Comparison of ENCODE assay signal across 1 cellular context in the genomic region with DNA sequence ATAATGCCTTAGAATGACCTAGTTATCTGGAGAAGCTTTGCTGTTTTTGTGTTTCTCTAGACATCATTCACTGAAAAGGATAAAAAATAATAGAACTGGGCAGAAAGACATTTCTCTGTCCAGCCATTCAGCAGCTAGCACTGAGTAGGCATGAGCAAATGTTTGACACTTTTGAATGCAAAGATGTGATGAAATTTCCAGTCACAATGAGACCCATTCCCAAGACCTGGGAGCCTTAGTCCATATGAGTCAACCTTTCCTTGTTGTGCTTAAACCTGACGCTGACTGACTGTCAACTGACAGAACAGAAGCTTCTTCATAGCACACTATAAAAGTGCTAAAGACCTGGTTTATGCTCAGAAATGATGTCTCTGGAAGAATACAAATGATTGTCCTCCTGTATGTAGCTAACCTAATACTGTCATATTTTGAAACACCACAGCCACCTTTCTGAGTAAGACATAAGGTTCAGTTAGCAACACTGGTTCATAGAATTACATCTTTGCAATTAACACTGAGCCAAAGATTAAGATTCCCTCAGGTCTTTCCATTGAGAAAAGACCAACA.
TF ChIP-seq lines count a peak whose summit lies in the region.

No MANE protein-coding gene starts in this region.

TF ChIP-seq in HepG2, 621 proteins besides CTCF, POLR2A, EP300 and RAD21 (continued from another document and continues in another):
- TF ChIP-seq ATF6 (CRISPR knock-in tag; conservative IDR thresholded peaks at IDR 0.05) (no peak), SIX4 (CRISPR knock-in tag; IDR thresholded peaks at IDR 0.05) (no peak), ZNF292 (CRISPR knock-in tag; IDR thresholded peaks at IDR 0.05; ENCODE audit: borderline replicate concordance, low read depth) (no peak), HIVEP1 (CRISPR knock-in tag; IDR thresholded peaks at IDR 0.05) (no peak), HMG20A (CRISPR knock-in tag; IDR thresholded peaks at IDR 0.05; ENCODE audit: borderline replicate concordance) (no peak; the same call in 1 of the 2 replicates), PHF5A (CRISPR knock-in tag; IDR thresholded peaks at IDR 0.05; ENCODE audit: low read depth, unreplicated experiment) (no peak), ZNF30 (CRISPR knock-in tag; IDR thresholded peaks at IDR 0.05) (no peak), CHCHD3 (CRISPR knock-in tag; IDR thresholded peaks at IDR 0.05) (no peak), ZNF567 (CRISPR knock-in tag; IDR thresholded peaks at IDR 0.05; ENCODE audit: borderline replicate concordance) (no peak), HNRNPUL1 (IDR thresholded peaks at IDR 0.05; ENCODE audit: low read depth, low read length) (no peak), CC2D1A (CRISPR knock-in tag; IDR thresholded peaks at IDR 0.05) (no peak), XRCC5 (optimal IDR thresholded peaks at IDR 0.05; ENCODE audit: low read length) (no peak), ZBTB8A (CRISPR knock-in tag; IDR thresholded peaks at IDR 0.05; ENCODE audit: borderline replicate concordance, low read depth) (no peak), ZNF549 (CRISPR knock-in tag; IDR thresholded peaks at IDR 0.05) (no peak), RBAK (CRISPR knock-in tag; IDR thresholded peaks at IDR 0.05) (no peak), ZNF383 (CRISPR knock-in tag; IDR thresholded peaks at IDR 0.05; ENCODE audit: borderline replicate concordance) (no peak), TARDBP (CRISPR knock-in tag; IDR thresholded peaks at IDR 0.05) (no peak), ZFYVE20 (CRISPR knock-in tag; IDR thresholded peaks at IDR 0.05; ENCODE audit: borderline replicate concordance, low read depth) (no peak), KLF15 (CRISPR knock-in tag; IDR thresholded peaks at IDR 0.05; ENCODE audit: borderline replicate concordance) (no peak), POLR2AphosphoS2 (IDR thresholded peaks at IDR 0.05; ENCODE audit: low read depth, low read length) (no peak), ZNF430 (CRISPR knock-in tag; IDR thresholded peaks at IDR 0.05) (no peak), KAT2B (IDR thresholded peaks at IDR 0.05; ENCODE audit: borderline replicate concordance, low read depth, low read length) (no peak), DMAP1 (CRISPR knock-in tag; IDR thresholded peaks at IDR 0.05) (no peak), ZNF501 (CRISPR knock-in tag; IDR thresholded peaks at IDR 0.05) (no peak), ZFP91 (CRISPR knock-in tag; IDR thresholded peaks at IDR 0.05; ENCODE audit: borderline replicate concordance) (no peak), ATF4 (CRISPR knock-in tag; IDR thresholded peaks at IDR 0.05) (peak in 1 of 2 experiments; percentile 83; a peak in 2 of 4 replicates), NFE2L2 (IDR thresholded peaks at IDR 0.05; ENCODE audit: low read length) (no peak), PCBP1 (IDR thresholded peaks at IDR 0.05; ENCODE audit: borderline replicate concordance, low read depth, low read length) (no peak), ZNF3 (CRISPR knock-in tag; IDR thresholded peaks at IDR 0.05) (peak; percentile 25; the same call in 1 of the 2 replicates), NBN (conservative IDR thresholded peaks at IDR 0.05) (no peak), KLF11 (CRISPR knock-in tag; IDR thresholded peaks at IDR 0.05) (no peak), MYNN (CRISPR knock-in tag; IDR thresholded peaks at IDR 0.05; ENCODE audit: low read depth) (no peak), ZNF644 (CRISPR knock-in tag; IDR thresholded peaks at IDR 0.05; ENCODE audit: low read depth) (peak; percentile 96), NKX3-1 (CRISPR knock-in tag; IDR thresholded peaks at IDR 0.05) (no peak), ZNF780A (CRISPR knock-in tag; IDR thresholded peaks at IDR 0.05) (no peak), SRY (CRISPR knock-in tag; IDR thresholded peaks at IDR 0.05) (no peak), ZNF724P (CRISPR knock-in tag; IDR thresholded peaks at IDR 0.05; ENCODE audit: borderline replicate concordance) (no peak), ZNF136 (CRISPR knock-in tag; IDR thresholded peaks at IDR 0.05; ENCODE audit: low read depth) (no peak), SPEN (CRISPR knock-in tag; IDR thresholded peaks at IDR 0.05; ENCODE audit: low read depth) (no peak), SMARCC2 (IDR thresholded peaks at IDR 0.05) (peak; percentile 51; the same call in 1 of the 2 replicates)
- TF ChIP-seq, protein P1, sequence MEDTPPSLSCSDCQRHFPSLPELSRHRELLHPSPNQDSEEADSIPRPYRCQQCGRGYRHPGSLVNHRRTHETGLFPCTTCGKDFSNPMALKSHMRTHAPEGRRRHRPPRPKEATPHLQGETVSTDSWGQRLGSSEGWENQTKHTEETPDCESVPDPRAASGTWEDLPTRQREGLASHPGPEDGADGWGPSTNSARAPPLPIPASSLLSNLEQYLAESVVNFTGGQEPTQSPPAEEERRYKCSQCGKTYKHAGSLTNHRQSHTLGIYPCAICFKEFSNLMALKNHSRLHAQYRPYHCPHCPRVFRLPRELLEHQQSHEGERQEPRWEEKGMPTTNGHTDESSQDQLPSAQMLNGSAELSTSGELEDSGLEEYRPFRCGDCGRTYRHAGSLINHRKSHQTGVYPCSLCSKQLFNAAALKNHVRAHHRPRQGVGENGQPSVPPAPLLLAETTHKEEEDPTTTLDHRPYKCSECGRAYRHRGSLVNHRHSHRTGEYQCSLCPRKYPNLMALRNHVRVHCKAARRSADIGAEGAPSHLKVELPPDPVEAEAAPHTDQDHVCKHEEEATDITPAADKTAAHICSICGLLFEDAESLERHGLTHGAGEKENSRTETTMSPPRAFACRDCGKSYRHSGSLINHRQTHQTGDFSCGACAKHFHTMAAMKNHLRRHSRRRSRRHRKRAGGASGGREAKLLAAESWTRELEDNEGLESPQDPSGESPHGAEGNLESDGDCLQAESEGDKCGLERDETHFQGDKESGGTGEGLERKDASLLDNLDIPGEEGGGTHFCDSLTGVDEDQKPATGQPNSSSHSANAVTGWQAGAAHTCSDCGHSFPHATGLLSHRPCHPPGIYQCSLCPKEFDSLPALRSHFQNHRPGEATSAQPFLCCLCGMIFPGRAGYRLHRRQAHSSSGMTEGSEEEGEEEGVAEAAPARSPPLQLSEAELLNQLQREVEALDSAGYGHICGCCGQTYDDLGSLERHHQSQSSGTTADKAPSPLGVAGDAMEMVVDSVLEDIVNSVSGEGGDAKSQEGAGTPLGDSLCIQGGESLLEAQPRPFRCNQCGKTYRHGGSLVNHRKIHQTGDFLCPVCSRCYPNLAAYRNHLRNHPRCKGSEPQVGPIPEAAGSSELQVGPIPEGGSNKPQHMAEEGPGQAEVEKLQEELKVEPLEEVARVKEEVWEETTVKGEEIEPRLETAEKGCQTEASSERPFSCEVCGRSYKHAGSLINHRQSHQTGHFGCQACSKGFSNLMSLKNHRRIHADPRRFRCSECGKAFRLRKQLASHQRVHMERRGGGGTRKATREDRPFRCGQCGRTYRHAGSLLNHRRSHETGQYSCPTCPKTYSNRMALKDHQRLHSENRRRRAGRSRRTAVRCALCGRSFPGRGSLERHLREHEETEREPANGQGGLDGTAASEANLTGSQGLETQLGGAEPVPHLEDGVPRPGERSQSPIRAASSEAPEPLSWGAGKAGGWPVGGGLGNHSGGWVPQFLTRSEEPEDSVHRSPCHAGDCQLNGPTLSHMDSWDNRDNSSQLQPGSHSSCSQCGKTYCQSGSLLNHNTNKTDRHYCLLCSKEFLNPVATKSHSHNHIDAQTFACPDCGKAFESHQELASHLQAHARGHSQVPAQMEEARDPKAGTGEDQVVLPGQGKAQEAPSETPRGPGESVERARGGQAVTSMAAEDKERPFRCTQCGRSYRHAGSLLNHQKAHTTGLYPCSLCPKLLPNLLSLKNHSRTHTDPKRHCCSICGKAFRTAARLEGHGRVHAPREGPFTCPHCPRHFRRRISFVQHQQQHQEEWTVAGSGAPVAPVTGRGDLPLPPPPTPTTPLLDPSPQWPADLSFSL (CRISPR knock-in tag; IDR thresholded peaks at IDR 0.05), result no peak
- TF ChIP-seq, protein P2, sequence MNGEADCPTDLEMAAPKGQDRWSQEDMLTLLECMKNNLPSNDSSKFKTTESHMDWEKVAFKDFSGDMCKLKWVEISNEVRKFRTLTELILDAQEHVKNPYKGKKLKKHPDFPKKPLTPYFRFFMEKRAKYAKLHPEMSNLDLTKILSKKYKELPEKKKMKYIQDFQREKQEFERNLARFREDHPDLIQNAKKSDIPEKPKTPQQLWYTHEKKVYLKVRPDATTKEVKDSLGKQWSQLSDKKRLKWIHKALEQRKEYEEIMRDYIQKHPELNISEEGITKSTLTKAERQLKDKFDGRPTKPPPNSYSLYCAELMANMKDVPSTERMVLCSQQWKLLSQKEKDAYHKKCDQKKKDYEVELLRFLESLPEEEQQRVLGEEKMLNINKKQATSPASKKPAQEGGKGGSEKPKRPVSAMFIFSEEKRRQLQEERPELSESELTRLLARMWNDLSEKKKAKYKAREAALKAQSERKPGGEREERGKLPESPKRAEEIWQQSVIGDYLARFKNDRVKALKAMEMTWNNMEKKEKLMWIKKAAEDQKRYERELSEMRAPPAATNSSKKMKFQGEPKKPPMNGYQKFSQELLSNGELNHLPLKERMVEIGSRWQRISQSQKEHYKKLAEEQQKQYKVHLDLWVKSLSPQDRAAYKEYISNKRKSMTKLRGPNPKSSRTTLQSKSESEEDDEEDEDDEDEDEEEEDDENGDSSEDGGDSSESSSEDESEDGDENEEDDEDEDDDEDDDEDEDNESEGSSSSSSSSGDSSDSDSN (CRISPR knock-in tag; IDR thresholded peaks at IDR 0.05), result no peak
- TF ChIP-seq, protein P3, sequence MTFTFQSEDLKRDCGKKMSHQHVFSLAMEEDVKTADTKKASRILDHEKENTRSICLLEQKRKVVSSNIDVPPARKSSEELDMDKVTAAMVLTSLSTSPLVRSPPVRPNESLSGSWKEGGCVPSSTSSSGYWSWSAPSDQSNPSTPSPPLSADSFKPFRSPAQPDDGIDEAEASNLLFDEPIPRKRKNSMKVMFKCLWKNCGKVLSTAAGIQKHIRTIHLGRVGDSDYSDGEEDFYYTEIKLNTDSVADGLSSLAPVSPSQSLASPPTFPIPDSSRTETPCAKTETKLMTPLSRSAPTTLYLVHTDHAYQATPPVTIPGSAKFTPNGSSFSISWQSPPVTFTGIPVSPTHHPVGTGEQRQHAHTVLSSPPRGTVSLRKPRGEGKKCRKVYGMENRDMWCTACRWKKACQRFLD (CRISPR knock-in tag; IDR thresholded peaks at IDR 0.05; ENCODE audit: borderline replicate concordance), result no peak
- TF ChIP-seq, protein P4, sequence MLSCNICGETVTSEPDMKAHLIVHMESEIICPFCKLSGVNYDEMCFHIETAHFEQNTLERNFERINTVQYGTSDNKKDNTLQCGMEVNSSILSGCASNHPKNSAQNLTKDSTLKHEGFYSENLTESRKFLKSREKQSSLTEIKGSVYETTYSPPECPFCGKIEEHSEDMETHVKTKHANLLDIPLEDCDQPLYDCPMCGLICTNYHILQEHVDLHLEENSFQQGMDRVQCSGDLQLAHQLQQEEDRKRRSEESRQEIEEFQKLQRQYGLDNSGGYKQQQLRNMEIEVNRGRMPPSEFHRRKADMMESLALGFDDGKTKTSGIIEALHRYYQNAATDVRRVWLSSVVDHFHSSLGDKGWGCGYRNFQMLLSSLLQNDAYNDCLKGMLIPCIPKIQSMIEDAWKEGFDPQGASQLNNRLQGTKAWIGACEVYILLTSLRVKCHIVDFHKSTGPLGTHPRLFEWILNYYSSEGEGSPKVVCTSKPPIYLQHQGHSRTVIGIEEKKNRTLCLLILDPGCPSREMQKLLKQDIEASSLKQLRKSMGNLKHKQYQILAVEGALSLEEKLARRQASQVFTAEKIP (CRISPR knock-in tag; IDR thresholded peaks at IDR 0.05; ENCODE audit: borderline replicate concordance), result no peak
- TF ChIP-seq, protein P5, sequence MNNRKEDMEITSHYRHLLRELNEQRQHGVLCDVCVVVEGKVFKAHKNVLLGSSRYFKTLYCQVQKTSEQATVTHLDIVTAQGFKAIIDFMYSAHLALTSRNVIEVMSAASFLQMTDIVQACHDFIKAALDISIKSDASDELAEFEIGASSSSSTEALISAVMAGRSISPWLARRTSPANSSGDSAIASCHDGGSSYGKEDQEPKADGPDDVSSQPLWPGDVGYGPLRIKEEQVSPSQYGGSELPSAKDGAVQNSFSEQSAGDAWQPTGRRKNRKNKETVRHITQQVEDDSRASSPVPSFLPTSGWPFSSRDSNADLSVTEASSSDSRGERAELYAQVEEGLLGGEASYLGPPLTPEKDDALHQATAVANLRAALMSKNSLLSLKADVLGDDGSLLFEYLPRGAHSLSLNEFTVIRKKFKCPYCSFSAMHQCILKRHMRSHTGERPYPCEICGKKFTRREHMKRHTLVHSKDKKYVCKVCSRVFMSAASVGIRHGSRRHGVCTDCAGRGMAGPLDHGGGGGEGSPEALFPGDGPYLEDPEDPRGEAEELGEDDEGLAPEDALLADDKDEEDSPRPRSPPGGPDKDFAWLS (CRISPR knock-in tag; IDR thresholded peaks at IDR 0.05; ENCODE audit: borderline replicate concordance), result no peak
